Comparison of ENCODE assay signal across 15 cellular contexts in genomic region chr5:142057697-142058056, GRCh38. TPM values are rescaled to one million over a fixed set of nuclear protein-coding genes. Genes with fewer than 3 reads are reported as not detected.
A peak's percentile ranks its signal among the peaks of the same experiment; 100 is the strongest.
DNase-seq lines count a peak whose midpoint lies in the region; ATAC-seq and TF ChIP-seq lines count a peak whose summit lies in the region.
"Had no signal": no experiment of that assay in that cellular context is flagged by ENCODE, and none has a peak within 500 bp of the region (broad histone marks: within the 10 kb centered on the region; RNA-seq: fewer than 3 reads in every experiment).

No MANE protein-coding gene starts in this region.

- H3K27ac ChIP-seq in HCT116 (ENCODE audit: low read depth, low read length) (no peak overlapping the region; the same call in 1 of the 2 replicates), RWPE2 (ENCODE audit: poor library complexity, severe bottlenecking) (peak overlapping the region; percentile 61), dorsolateral prefrontal cortex (peak overlapping the region in 57 of 59 donors; percentile 3 to 99 (median 84)), substantia nigra (ENCODE audit: low read depth, low read length, poor library complexity, severe bottlenecking) (peak overlapping the region; percentile 6)
- H3K27ac ChIP-seq: BLaER1, KMS-11, SJSA1 had no signal

- H3K27me3 ChIP-seq in HCT116 (ENCODE audit: insufficient read depth, low read length) (no peaks in the 10 kb centered on the region), RWPE2 (ENCODE audit: insufficient read depth, poor library complexity, severe bottlenecking) (no peaks in the 10 kb centered on the region), dorsolateral prefrontal cortex (no peaks in the 10 kb centered on the region)
- H3K27me3 ChIP-seq: BLaER1, SJSA1 had no signal

- H3K4me3 ChIP-seq in HCT116 (replicated peaks in 1 of 2; ENCODE audit: low read depth in 1 of 2, low read length in 2 of 2) (no peak overlapping the region), RWPE2 (ENCODE audit: severe bottlenecking) (no peak overlapping the region), dorsolateral prefrontal cortex (peak overlapping the region in 1 of 59 donors; percentile 3)
- H3K4me3 ChIP-seq: BLaER1, SJSA1 had no signal

- H3K4me1 ChIP-seq in HCT116 (ENCODE audit: control insufficient read depth in 1 of 2, insufficient read depth in 2 of 2, low read length in 2 of 2) (peaks cover 24 to 46% of the 10 kb centered on the region in 2 experiments), RWPE2 (ENCODE audit: insufficient read depth, poor library complexity, severe bottlenecking) (peaks cover 26% of the 10 kb centered on the region)

- DNase-seq in HCT116 (ENCODE audit: low read depth, low spot score) (no peak), RWPE2 (ENCODE audit: low spot score) (no peak), dorsolateral prefrontal cortex (no peak), substantia nigra (lab: John Stamatoyannopoulos, UW) (no peak), NCI-H82 (lab: John Stamatoyannopoulos, UW) (no peak), NCI-H2029 treated with DMSO at 0.1 percent for 48 hours (lab: John Stamatoyannopoulos, UW) (no peak)
- DNase-seq: CD8-positive, alpha-beta memory T cell; GF-D8; NCI-H1105 treated with DMSO at 0.1 percent for 48 hours; NCI-H187; RPMI8226 had no signal

- H3K79me2 ChIP-seq in HCT116 (ENCODE audit: insufficient read depth, low read length) = no peaks in the 10 kb centered on the region

- CTCF ChIA-PET in HCT116 (lab: Charles Lee) = no interaction called here

- TF ChIP-seq POLR2A in HCT116 (IDR thresholded peaks at IDR 0.05; ENCODE audit: borderline replicate concordance, extremely low read depth, insufficient read depth, insufficient read length) = no peak

- no peaks in the 10 kb centered on the region for H3K9me2 ChIP-seq in HCT116 (ENCODE audit: insufficient read depth)

- TF ChIP-seq RAD21 in HCT116 (IDR thresholded peaks at IDR 0.05; ENCODE audit: low read depth) = no peak

- POLR2A ChIA-PET in HCT116 (lab: Charles Lee) = no interaction called here

- H3K36me3 ChIP-seq in HCT116 (ENCODE audit: control insufficient read depth in 1 of 2, insufficient read depth in 2 of 2, low read length in 2 of 2) (no peaks in the 10 kb centered on the region), RWPE2 (ENCODE audit: low read depth) (no peaks in the 10 kb centered on the region)
- H3K36me3 ChIP-seq: BLaER1, SJSA1 had no signal

- TF ChIP-seq CTCF in HCT116 (IDR thresholded peaks at IDR 0.05 in 2 of 3, conservative IDR thresholded peaks at IDR 0.05 in 1 of 3; ENCODE audit: borderline replicate concordance in 1 of 3, insufficient read depth in 1 of 3, low read depth in 2 of 3, low read length in 2 of 3) (no peak), RWPE2 (IDR thresholded peaks at IDR 0.05; ENCODE audit: poor library complexity, severe bottlenecking) (no peak), dorsolateral prefrontal cortex (IDR thresholded peaks at IDR 0.05 in 54 of 56, conservative IDR thresholded peaks at IDR 0.05 in 2 of 56; ENCODE audit: low read depth in 1 of 56, partially characterized antibody in 56 of 56) (no peak)

- H3K9ac ChIP-seq in HCT116 (ENCODE audit: low read length) = 0 out of 2 replicates have a peak overlapping the region, but pooled peaks have one; percentile 4
- H3K9ac ChIP-seq: BLaER1, KMS-11 had no signal

- ATAC-seq in HCT116 = no peak; the same call in 1 of the 2 replicates
- peak; percentile 62 for ATAC-seq in RWPE2 (ENCODE audit: low read depth)
- no peak for ATAC-seq in HG03439 (IDR thresholded peaks at IDR 0.05; ENCODE audit: unreplicated experiment)

- no TSS peak for BruUV-seq in HCT116 (replicated peaks; lab: Mats Ljungman, UMichigan)

- H2AFZ ChIP-seq in HCT116 (ENCODE audit: low read depth, low read length, poor library complexity, severe bottlenecking) = peak overlapping the region; percentile 52

- H4K20me1 ChIP-seq in HCT116 (ENCODE audit: insufficient read depth) = no peaks in the 10 kb centered on the region
- H4K20me1 ChIP-seq: BLaER1 had no signal

- RAD21 ChIA-PET in HCT116 (lab: Charles Lee; ENCODE audit: low non-redundant PET in 1 of 2, low total read pairs in 2 of 2, uncharacterized antibody in 2 of 2, unreplicated experiment in 2 of 2) = no interaction called here

- intact Hi-C loops in HCT116 (cut with micrococcal nuclease) (loop anchor here (2.0 kb wide), 1 partner anchor 45 kb away; the partner anchor contains the start of gene GNPDA1), dorsolateral prefrontal cortex (cut with DNase I) (no loop called here)

- H3K9me3 ChIP-seq in HCT116 (ENCODE audit: control insufficient read depth in 1 of 2, insufficient read depth in 1 of 2, low read depth in 1 of 2, low read length in 2 of 2) = no peaks in the 10 kb centered on the region
- H3K9me3 ChIP-seq in RWPE2 (ENCODE audit: severe bottlenecking) = no peaks in the 10 kb centered on the region
- H3K9me3 ChIP-seq: BLaER1, SJSA1 had no signal

- H3K4me2 ChIP-seq in HCT116 (ENCODE audit: low read length) = peak overlapping the region; percentile 67
- H3K4me2 ChIP-seq: BLaER1, KMS-11 had no signal

TF ChIP-seq in HCT116, 20 proteins besides CTCF, POLR2A, EP300 and RAD21:
- no peak for TF ChIP-seq MAX (IDR thresholded peaks at IDR 0.05)
- no peak for TF ChIP-seq CBX3 (IDR thresholded peaks at IDR 0.05; ENCODE audit: low read depth)
- TF ChIP-seq, protein P1, sequence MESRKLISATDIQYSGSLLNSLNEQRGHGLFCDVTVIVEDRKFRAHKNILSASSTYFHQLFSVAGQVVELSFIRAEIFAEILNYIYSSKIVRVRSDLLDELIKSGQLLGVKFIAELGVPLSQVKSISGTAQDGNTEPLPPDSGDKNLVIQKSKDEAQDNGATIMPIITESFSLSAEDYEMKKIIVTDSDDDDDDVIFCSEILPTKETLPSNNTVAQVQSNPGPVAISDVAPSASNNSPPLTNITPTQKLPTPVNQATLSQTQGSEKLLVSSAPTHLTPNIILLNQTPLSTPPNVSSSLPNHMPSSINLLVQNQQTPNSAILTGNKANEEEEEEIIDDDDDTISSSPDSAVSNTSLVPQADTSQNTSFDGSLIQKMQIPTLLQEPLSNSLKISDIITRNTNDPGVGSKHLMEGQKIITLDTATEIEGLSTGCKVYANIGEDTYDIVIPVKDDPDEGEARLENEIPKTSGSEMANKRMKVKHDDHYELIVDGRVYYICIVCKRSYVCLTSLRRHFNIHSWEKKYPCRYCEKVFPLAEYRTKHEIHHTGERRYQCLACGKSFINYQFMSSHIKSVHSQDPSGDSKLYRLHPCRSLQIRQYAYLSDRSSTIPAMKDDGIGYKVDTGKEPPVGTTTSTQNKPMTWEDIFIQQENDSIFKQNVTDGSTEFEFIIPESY (IDR thresholded peaks at IDR 0.05; ENCODE audit: extremely low read depth, insufficient replicate concordance, low read length) = no peak
- TF ChIP-seq FOSL1 (IDR thresholded peaks at IDR 0.05; ENCODE audit: low read depth) = no peak
- no peak for TF ChIP-seq REST (IDR thresholded peaks at IDR 0.05; ENCODE audit: low read depth)
- TF ChIP-seq EGR1 (IDR thresholded peaks at IDR 0.05; ENCODE audit: low read depth) = no peak
- no peak for TF ChIP-seq EZH2phosphoT487 (IDR thresholded peaks at IDR 0.05; ENCODE audit: borderline replicate concordance)
- TF ChIP-seq JUND (IDR thresholded peaks at IDR 0.05) = no peak
- TF ChIP-seq ZFX (IDR thresholded peaks at IDR 0.05) = no peak
- no peak for TF ChIP-seq ATF3 (IDR thresholded peaks at IDR 0.05)
- no peak for TF ChIP-seq ELF1 (IDR thresholded peaks at IDR 0.05; ENCODE audit: borderline replicate concordance, low read depth)
- no peak for TF ChIP-seq SP1 (IDR thresholded peaks at IDR 0.05; ENCODE audit: low read depth)
- no peak for TF ChIP-seq CEBPB (IDR thresholded peaks at IDR 0.05; ENCODE audit: low read depth)
- no peak for TF ChIP-seq POLR2AphosphoS5 (IDR thresholded peaks at IDR 0.05; ENCODE audit: low read depth, low read length)
- no peak for TF ChIP-seq TCF7L2 (IDR thresholded peaks at IDR 0.05; ENCODE audit: borderline replicate concordance, extremely low read depth, insufficient read depth, insufficient read length)
- no peak for TF ChIP-seq SRF (IDR thresholded peaks at IDR 0.05; ENCODE audit: low read depth)

RNA-seq across cellular contexts. Expression of gene GNPDA1, which starts 44.9 kb away (rescaled TPM):
- total RNA-seq in HCT116 (2021; ENCODE audit: unreplicated experiment) (45.6 TPM), dorsolateral prefrontal cortex (10 to 100 TPM; 20.5 to 56.1 (median 37.9) TPM)
- 37.1 and 42.8 TPM in 2 replicates for polyA plus RNA-seq in HCT116 (2012)

RNA-seq across cellular contexts. Expression of gene NDFIP1, which starts 50.9 kb away (rescaled TPM):
- total RNA-seq in HCT116 (2021; ENCODE audit: unreplicated experiment) = 37.8 TPM
- 22.8 and 26.1 TPM in 2 replicates for polyA plus RNA-seq in HCT116 (2012)
- total RNA-seq in dorsolateral prefrontal cortex = 100 to 1,000 TPM in 118 of 120 experiments, 10 to 100 TPM in 2; 89.7 to 309 (median 217) TPM
